9 cellular contexts compared by ENCODE assay signal in the genomic region with DNA sequence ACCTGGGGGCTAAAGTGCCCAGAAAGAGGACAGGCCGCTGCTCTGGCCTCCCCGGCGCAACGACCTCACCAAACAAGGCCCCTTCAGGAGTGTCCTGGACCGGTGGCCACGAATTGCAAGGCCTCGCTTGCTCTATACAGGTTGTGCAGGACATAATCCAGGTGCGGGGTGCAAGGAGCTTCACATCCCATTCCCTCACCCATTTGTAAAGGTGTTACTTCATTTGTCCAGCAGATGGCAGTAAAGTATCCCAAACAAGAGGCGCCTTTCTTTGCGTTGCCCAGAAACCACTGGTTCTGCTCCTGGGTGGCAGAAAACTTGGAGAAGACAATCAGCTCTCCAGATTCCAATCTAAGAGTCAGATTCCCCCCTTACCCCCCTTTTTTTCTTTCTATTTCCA. TPM values are rescaled to one million over a fixed set of nuclear protein-coding genes. Genes with fewer than 3 reads are reported as not detected.
A peak's percentile ranks its signal among the peaks of the same experiment; 100 is the strongest.
DNase-seq lines count a peak whose midpoint lies in the region; ATAC-seq and TF ChIP-seq lines count a peak whose summit lies in the region.
"Had no signal": no experiment of that assay in that cellular context is flagged by ENCODE, and none has a peak within 500 bp of the region (broad histone marks: within the 10 kb centered on the region; RNA-seq: fewer than 3 reads in every experiment).

No MANE protein-coding gene starts in this region.

- H3K4me2 ChIP-seq in smooth muscle cell, result no peak overlapping the region
- H3K4me2 ChIP-seq: BLaER1 treated with 17β-estradiol and CSF1 and Interleukin-3, amounts not matched to agents 10 nM and 100 nM had no signal

- H2AFZ ChIP-seq in smooth muscle cell (ENCODE audit: low read depth), result no peak overlapping the region

- no peaks in the 10 kb centered on the region for H3K36me3 ChIP-seq in HEK293 (ENCODE audit: control insufficient read depth in 2 of 2, insufficient read depth in 1 of 2, low read length in 2 of 2)
- H3K36me3 ChIP-seq in iPS DF 6.9 (ENCODE audit: control insufficient read depth, insufficient read depth, low read length), result no peaks in the 10 kb centered on the region
- H3K36me3 ChIP-seq in smooth muscle cell (ENCODE audit: low read depth), result no peaks in the 10 kb centered on the region
- H3K36me3 ChIP-seq: BLaER1 treated with 17β-estradiol and CSF1 and Interleukin-3, amounts not matched to agents 10 nM and 100 nM had no signal

- no peak overlapping the region for H3K27ac ChIP-seq in HEK293 (ENCODE audit: extremely low read depth, low read depth, low read length)
- no peak overlapping the region for H3K27ac ChIP-seq in iPS DF 6.9 (ENCODE audit: low read length)
- no peak overlapping the region for H3K27ac ChIP-seq in smooth muscle cell (ENCODE audit: low read depth)
- H3K27ac ChIP-seq: BLaER1 treated with 17β-estradiol and CSF1 and Interleukin-3, amounts not matched to agents 10 nM and 100 nM had no signal

- CTCF ChIA-PET in HEK293 (lab: Yijun Ruan, JAX), result interaction anchor here (0.5 to 20.2 kb wide), 66 partner anchors 8 to 843 kb away, joined by 3 to 847 read pairs (median 5); a partner anchor contains a TSS

- TF ChIP-seq CTCF in HEK293 (tag by site-specific recombination; IDR thresholded peaks at IDR 0.05) (peak; percentile 26; the same call in 1 of the 2 replicates), astrocyte of the spinal cord (IDR thresholded peaks at IDR 0.05; ENCODE audit: low read depth, low read length) (peak; percentile 67), smooth muscle cell (IDR thresholded peaks at IDR 0.05; ENCODE audit: borderline replicate concordance, insufficient read depth, poor library complexity, severe bottlenecking) (peak; percentile 79)

- no peak overlapping the region for H3K9ac ChIP-seq in smooth muscle cell (ENCODE audit: low read depth)
- H3K9ac ChIP-seq: BLaER1 treated with 17β-estradiol and CSF1 and Interleukin-3, amounts not matched to agents 10 nM and 100 nM had no signal

- no peak overlapping the region for H3K4me3 ChIP-seq in HEK293 (ENCODE audit: low read depth, low read length)
- no peak overlapping the region for H3K4me3 ChIP-seq in astrocyte of the spinal cord (ENCODE audit: low read depth, low read length)
- H3K4me3 ChIP-seq in iPS DF 6.9 (ENCODE audit: low read length), result no peak overlapping the region
- no peak overlapping the region for H3K4me3 ChIP-seq in smooth muscle cell
- H3K4me3 ChIP-seq: BLaER1 treated with 17β-estradiol and CSF1 and Interleukin-3, amounts not matched to agents 10 nM and 100 nM had no signal

- WGBS in iPS DF 6.9 (ENCODE audit: insufficient coverage, insufficient read length), result no CpG with 5 or more reads among the region's 10 CpGs
- WGBS in smooth muscle cell (ENCODE audit: low lambda C conversion rate), result 11% methylated on average over 10 of the region's 10 CpGs

- H3K79me2 ChIP-seq in smooth muscle cell (ENCODE audit: low read depth), result no peaks in the 10 kb centered on the region

- H3K4me1 ChIP-seq in HEK293 (ENCODE audit: control insufficient read depth, insufficient read depth, low read length), result no peaks in the 10 kb centered on the region
- no peaks in the 10 kb centered on the region for H3K4me1 ChIP-seq in iPS DF 6.9 (ENCODE audit: control insufficient read depth, insufficient read depth, low read length)
- no peaks in the 10 kb centered on the region for H3K4me1 ChIP-seq in smooth muscle cell (ENCODE audit: low read depth)

- no peaks in the 10 kb centered on the region for H4K20me1 ChIP-seq in smooth muscle cell (ENCODE audit: low read depth)

- DNase-seq in NCI-H1436 (lab: John Stamatoyannopoulos, UW) (peak; percentile 63), NCI-H1436 treated with DMSO at 0.1 percent for 48 hours (lab: John Stamatoyannopoulos, UW) (no peak), NCI-H82 (lab: John Stamatoyannopoulos, UW) (peak; percentile 77), astrocyte of the spinal cord (ENCODE audit: low read depth, low spot score) (peak; percentile 70), iPS DF 6.9 (ENCODE audit: low read depth, low spot score) (peak; percentile 55), smooth muscle cell (lab: John Stamatoyannopoulos, UW; ENCODE audit: unreplicated experiment) (no peak)

- H3K9me3 ChIP-seq in HEK293 (ENCODE audit: control insufficient read depth, insufficient read depth, low read depth, low read length) (no peaks in the 10 kb centered on the region), iPS DF 6.9 (ENCODE audit: control insufficient read depth, insufficient read depth, low read length) (no peaks in the 10 kb centered on the region), smooth muscle cell (replicated peaks; ENCODE audit: low read depth) (no peaks in the 10 kb centered on the region)

- in situ Hi-C loops in astrocyte of the spinal cord (cut with HindIII; ENCODE audit: low sequenced_read_pairs), result loop anchor here (25.0 kb wide), 1 partner anchor 227 kb away; no protein-coding TSS in a partner anchor

- H3F3A ChIP-seq in smooth muscle cell (ENCODE audit: low read depth), result no peaks in the 10 kb centered on the region

- no peak for ATAC-seq in HG03571 (IDR thresholded peaks at IDR 0.05; ENCODE audit: unreplicated experiment)

- POLR2A ChIA-PET in HEK293 (lab: Yijun Ruan, JAX), result no interaction called here

- H3K27me3 ChIP-seq in iPS DF 6.9 (ENCODE audit: control insufficient read depth, insufficient read depth, low read length), result no peaks in the 10 kb centered on the region
- H3K27me3 ChIP-seq in smooth muscle cell (ENCODE audit: low read depth), result peaks cover 26% of the 10 kb centered on the region

TF ChIP-seq in HEK293, 187 proteins besides CTCF, POLR2A, EP300 and RAD21:
- TF ChIP-seq ZIC2 (tag by site-specific recombination; IDR thresholded peaks at IDR 0.05) (no peak), ZFP69B (tag by site-specific recombination; IDR thresholded peaks at IDR 0.05) (no peak), ZNF654 (tag by site-specific recombination; IDR thresholded peaks at IDR 0.05; ENCODE audit: low read depth) (peak; percentile 73), ZNF600 (tag by site-specific recombination; IDR thresholded peaks at IDR 0.05) (0 out of 2 replicates have a peak, but pooled peaks have one; percentile 19)
TF ChIP-seq in HEK293: peak in this region for 2.

RNA-seq across cellular contexts. Expression of a gene that starts 35.9 kb away (rescaled TPM):
- 5.8 and 8.0 TPM in 2 replicates for total RNA-seq in smooth muscle cell
- polyA plus RNA-seq in smooth muscle cell, result 5.2 and 6.6 TPM in 2 replicates

Comparison
In these comparisons a context has a peak if more than half of its experiments do, and no peak if none do; other contexts are left out.
1. DNase-seq: peak in NCI-H1436 (single experiment), NCI-H82 (single experiment), astrocyte of the spinal cord (single experiment) and iPS DF 6.9 (single experiment); none in NCI-H1436 treated with DMSO at 0.1 percent for 48 hours (single experiment) and smooth muscle cell (single experiment).
2. CTCF ChIP-seq: peak in every context shown above with its lines; median percentile 79 in smooth muscle cell; 67 in astrocyte of the spinal cord; 26 in HEK293.